In the genomic region with DNA sequence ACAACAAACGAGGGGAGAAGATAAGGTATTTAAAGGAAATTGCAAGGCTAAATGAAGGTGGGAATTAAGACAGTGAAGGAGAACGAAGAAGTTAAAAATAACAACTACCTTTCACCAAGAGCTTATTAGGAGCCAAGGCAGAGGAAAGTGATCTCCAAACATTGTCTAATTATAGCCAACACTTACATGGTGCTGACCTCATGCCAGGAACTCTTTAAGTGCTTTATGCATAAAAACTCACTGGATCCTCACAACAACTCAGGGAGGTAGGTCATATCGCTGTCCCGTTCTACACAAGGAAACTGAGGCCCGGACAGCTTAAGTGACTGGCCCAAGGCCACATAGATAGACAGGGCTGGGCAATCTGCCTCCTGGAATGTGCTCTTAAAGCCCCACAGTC, we compare ENCODE assay signal across 11 cellular contexts. TPM values are rescaled to one million over a fixed set of nuclear protein-coding genes. Genes with fewer than 3 reads are reported as not detected.
DNase-seq lines count a peak whose midpoint lies in the region; ATAC-seq, FAIRE-seq and TF ChIP-seq lines count a peak whose summit lies in the region.
"Had no signal": no experiment of that assay in that cellular context is flagged by ENCODE, and none has a peak within 500 bp of the region (broad histone marks: within the 10 kb centered on the region; RNA-seq: fewer than 3 reads in every experiment).

No MANE protein-coding gene starts in this region.

- DNase-seq in activated CD4-positive, alpha-beta T cell treated with anti-CD3 and anti-CD28 coated beads, Interleukin-2, amount 10 ng/mL, durations not matched to agents 24 days and 14 days = no peak
- no peak for DNase-seq in activated CD4-positive, alpha-beta T cell treated with anti-CD3 and anti-CD28 coated beads for 4 hours
- no peak for DNase-seq in activated naive CD8-positive, alpha-beta T cell treated with anti-CD3 and anti-CD28 coated beads for 36 hours
- DNase-seq in memory B cell (ENCODE audit: low spot score in 2 of 2) (no peak), thyroid gland (no peak), GM19239 (ENCODE audit: insufficient read length, low spot score) (no peak), amniotic stem cell (lab: John Stamatoyannopoulos, UW) (no peak)

- H3K4me3 Mint-ChIP-seq in activated CD4-positive, alpha-beta T cell treated with anti-CD3 and anti-CD28 coated beads, Interleukin-2, amount 10 ng/mL, durations not matched to agents 24 days and 14 days = peak overlapping the region; percentile 87
- peak overlapping the region; percentile 87 for H3K4me3 Mint-ChIP-seq in activated naive CD8-positive, alpha-beta T cell treated with anti-CD3 and anti-CD28 coated beads for 36 hours
- H3K4me3 Mint-ChIP-seq in memory B cell = no peak overlapping the region

- FAIRE-seq in GM19239 (lab: Jason Lieb, UNC) = no peak
- FAIRE-seq: islet of Langerhans had no signal

- H3K4me1 Mint-ChIP-seq in activated CD4-positive, alpha-beta T cell treated with anti-CD3 and anti-CD28 coated beads, Interleukin-2, amount 10 ng/mL, durations not matched to agents 24 days and 14 days = peaks cover 27% of the 10 kb centered on the region
- peaks cover 33% of the 10 kb centered on the region for H3K4me1 Mint-ChIP-seq in activated naive CD8-positive, alpha-beta T cell treated with anti-CD3 and anti-CD28 coated beads for 36 hours
- H3K4me1 Mint-ChIP-seq in memory B cell = peaks cover 15% of the 10 kb centered on the region

- H3K27ac Mint-ChIP-seq in activated CD4-positive, alpha-beta T cell treated with anti-CD3 and anti-CD28 coated beads, Interleukin-2, amount 10 ng/mL, durations not matched to agents 24 days and 14 days = peak overlapping the region; percentile 49
- peak overlapping the region; percentile 93 for H3K27ac Mint-ChIP-seq in activated naive CD8-positive, alpha-beta T cell treated with anti-CD3 and anti-CD28 coated beads for 36 hours
- peak overlapping the region; percentile 77 for H3K27ac Mint-ChIP-seq in memory B cell

- TF ChIP-seq CTCF in thyroid gland (IDR thresholded peaks at IDR 0.05) = no peak

- intact Hi-C loops in activated CD4-positive, alpha-beta T cell treated with anti-CD3 and anti-CD28 coated beads, Interleukin-2, amount 10 ng/mL, durations not matched to agents 24 days and 14 days (cut with micrococcal nuclease) = no loop called here
- intact Hi-C loops in thyroid gland (cut with DNase I) = loop anchor here (10.0 kb wide), 1 partner anchor 99 kb away; no protein-coding TSS in a partner anchor

- no peaks in the 10 kb centered on the region for H3K36me3 ChIP-seq in thyroid gland

- 59 to 65% methylated on average over 5 of the region's 5 CpGs for WGBS in thyroid gland, 2 donors

- no peaks in the 10 kb centered on the region for H3K9me3 Mint-ChIP-seq in activated CD4-positive, alpha-beta T cell treated with anti-CD3 and anti-CD28 coated beads, Interleukin-2, amount 10 ng/mL, durations not matched to agents 24 days and 14 days
- H3K9me3 Mint-ChIP-seq in activated naive CD8-positive, alpha-beta T cell treated with anti-CD3 and anti-CD28 coated beads for 36 hours = no peaks in the 10 kb centered on the region
- H3K9me3 Mint-ChIP-seq in memory B cell = no peaks in the 10 kb centered on the region

- no peak overlapping the region for H3K4me3 ChIP-seq in thyroid gland (replicated peaks in 1 of 3)

- no peak for ATAC-seq in memory B cell (ENCODE audit: low read depth)
- ATAC-seq in HG02981 (IDR thresholded peaks at IDR 0.05; ENCODE audit: unreplicated experiment) = no peak

- H3K4me1 ChIP-seq in thyroid gland = peaks cover 11 to 32% of the 10 kb centered on the region in 2 donors

- no peaks in the 10 kb centered on the region for H3K27me3 Mint-ChIP-seq in activated CD4-positive, alpha-beta T cell treated with anti-CD3 and anti-CD28 coated beads, Interleukin-2, amount 10 ng/mL, durations not matched to agents 24 days and 14 days
- H3K27me3 Mint-ChIP-seq in activated naive CD8-positive, alpha-beta T cell treated with anti-CD3 and anti-CD28 coated beads for 36 hours = peaks cover 3% of the 10 kb centered on the region
- H3K27me3 Mint-ChIP-seq in memory B cell = no peaks in the 10 kb centered on the region

- no peaks in the 10 kb centered on the region for H3K9me3 ChIP-seq in thyroid gland

- no peaks in the 10 kb centered on the region for H3K27me3 ChIP-seq in thyroid gland

- peak overlapping the region in 2 of 3 donors; percentile 59 to 77 for H3K27ac ChIP-seq in thyroid gland

- TF ChIP-seq POLR2A in thyroid gland (IDR thresholded peaks at IDR 0.05) = no peak

- H3K36me3 Mint-ChIP-seq in activated CD4-positive, alpha-beta T cell treated with anti-CD3 and anti-CD28 coated beads, Interleukin-2, amount 10 ng/mL, durations not matched to agents 24 days and 14 days (ENCODE audit: low read depth) = no peaks in the 10 kb centered on the region
- H3K36me3 Mint-ChIP-seq in activated naive CD8-positive, alpha-beta T cell treated with anti-CD3 and anti-CD28 coated beads for 36 hours = peaks cover 2% of the 10 kb centered on the region
- H3K36me3 Mint-ChIP-seq in memory B cell = no peaks in the 10 kb centered on the region

RNA-seq across cellular contexts. Expression of a gene that starts 19.5 kb away (rescaled TPM):
- 10.4 and 12.4 TPM in 2 replicates for total RNA-seq in activated CD4-positive, alpha-beta T cell treated with anti-CD3 and anti-CD28 coated beads, Interleukin-2, amount 10 ng/mL, durations not matched to agents 24 days and 14 days
- total RNA-seq in activated naive CD8-positive, alpha-beta T cell treated with anti-CD3 and anti-CD28 coated beads for 36 hours = 10 to 100 TPM in 1 of 2 experiments, 1 to 10 TPM in 1; 9.1 to 11.3 TPM
- total RNA-seq in thyroid gland = 10 to 100 TPM in 3 of 4 donors, 1 to 10 TPM in 1; 9.8 to 20.8 (median 14.5) TPM

RNA-seq across cellular contexts. Expression of a gene that starts 25.0 kb away (rescaled TPM):
- total RNA-seq in activated CD4-positive, alpha-beta T cell treated with anti-CD3 and anti-CD28 coated beads, Interleukin-2, amount 10 ng/mL, durations not matched to agents 24 days and 14 days = 55.0 and 57.7 TPM in 2 replicates
- 10 to 100 TPM; 88.0 to 92.6 TPM for total RNA-seq in activated naive CD8-positive, alpha-beta T cell treated with anti-CD3 and anti-CD28 coated beads for 36 hours
- total RNA-seq in thyroid gland = 100 to 1,000 TPM in 1 of 4 donors, 10 to 100 TPM in 3; 46.3 to 156 (median 83.5) TPM

RNA-seq across cellular contexts. Expression of a gene that starts 43.5 kb away (rescaled TPM):
- total RNA-seq in activated CD4-positive, alpha-beta T cell treated with anti-CD3 and anti-CD28 coated beads, Interleukin-2, amount 10 ng/mL, durations not matched to agents 24 days and 14 days = 51.2 and 61.4 TPM in 2 replicates
- total RNA-seq in activated naive CD8-positive, alpha-beta T cell treated with anti-CD3 and anti-CD28 coated beads for 36 hours = 10 to 100 TPM; 39.8 to 41.2 TPM
- 10 to 100 TPM; 40.7 to 61.1 (median 48.0) TPM for total RNA-seq in thyroid gland

RNA-seq across cellular contexts. Expression of a gene that starts 53.2 kb away (rescaled TPM):
- total RNA-seq in activated CD4-positive, alpha-beta T cell treated with anti-CD3 and anti-CD28 coated beads, Interleukin-2, amount 10 ng/mL, durations not matched to agents 24 days and 14 days = 0.19 TPM in 1 of 2 replicates, not detected in the other
- total RNA-seq in activated naive CD8-positive, alpha-beta T cell treated with anti-CD3 and anti-CD28 coated beads for 36 hours = not detected
- under 1 TPM in 1 of 4 donors, not detected in 3; 0.67 TPM for total RNA-seq in thyroid gland
- total RNA-seq: endothelial cell of umbilical vein, K562 had no signal
